Comparison of ENCODE assay signal across 2 cellular contexts in genomic region chr2:216905649-216906048, GRCh38.
TF ChIP-seq lines count a peak whose summit lies in the region.

No MANE protein-coding gene starts in this region.

TF ChIP-seq in HepG2, 621 proteins besides CTCF, POLR2A, EP300 and RAD21:
- TF ChIP-seq CEBPG (CRISPR knock-in tag; IDR thresholded peaks at IDR 0.05) (0 out of 2 replicates have a peak, but pooled peaks have one; percentile 8), ZNF614 (CRISPR knock-in tag; IDR thresholded peaks at IDR 0.05; ENCODE audit: borderline replicate concordance) (no peak), CEBPB (IDR thresholded peaks at IDR 0.05; ENCODE audit: borderline replicate concordance, low read depth, low read length) (0 out of 2 replicates have a peak, but pooled peaks have one; percentile 27), ZNF136 (CRISPR knock-in tag; IDR thresholded peaks at IDR 0.05; ENCODE audit: low read depth) (no peak), ZNF552 (CRISPR knock-in tag; IDR thresholded peaks at IDR 0.05; ENCODE audit: borderline replicate concordance) (0 out of 2 replicates have a peak, but pooled peaks have one; percentile 30), ZNF3 (CRISPR knock-in tag; IDR thresholded peaks at IDR 0.05) (no peak)
TF ChIP-seq in HepG2: peak in this region for 3.

TF ChIP-seq in WTC11, 78 proteins besides CTCF, POLR2A, EP300 and RAD21:
- TF ChIP-seq USF1 (CRISPR knock-in tag; IDR thresholded peaks at IDR 0.05) (no peak), CDX4 (CRISPR knock-in tag; IDR thresholded peaks at IDR 0.05; ENCODE audit: borderline replicate concordance) (no peak), ZNF512 (CRISPR knock-in tag; IDR thresholded peaks at IDR 0.05; ENCODE audit: borderline replicate concordance) (no peak), IRF2 (CRISPR knock-in tag; IDR thresholded peaks at IDR 0.05; ENCODE audit: borderline replicate concordance, low read depth) (no peak), SOX15 (CRISPR knock-in tag; IDR thresholded peaks at IDR 0.05) (no peak), TEAD1 (CRISPR knock-in tag; IDR thresholded peaks at IDR 0.05) (no peak), E2F1 (CRISPR knock-in tag; IDR thresholded peaks at IDR 0.05) (no peak), NR3C1 (CRISPR knock-in tag; conservative IDR thresholded peaks at IDR 0.05; ENCODE audit: low read depth) (no peak), NFE2L1 (CRISPR knock-in tag; IDR thresholded peaks at IDR 0.05) (no peak), MLX (CRISPR knock-in tag; IDR thresholded peaks at IDR 0.05) (no peak), TEAD4 (CRISPR knock-in tag; IDR thresholded peaks at IDR 0.05) (no peak), SMAD4 (CRISPR knock-in tag; IDR thresholded peaks at IDR 0.05) (no peak), ZNF281 (CRISPR knock-in tag; IDR thresholded peaks at IDR 0.05) (no peak), MXD4 (CRISPR knock-in tag; IDR thresholded peaks at IDR 0.05; ENCODE audit: borderline replicate concordance) (no peak), NR1H2 (CRISPR knock-in tag; IDR thresholded peaks at IDR 0.05) (no peak), AFF4 (CRISPR knock-in tag; IDR thresholded peaks at IDR 0.05; ENCODE audit: borderline replicate concordance) (no peak), OVOL2 (CRISPR knock-in tag; IDR thresholded peaks at IDR 0.05; ENCODE audit: borderline replicate concordance) (no peak), PRRX2 (CRISPR knock-in tag; IDR thresholded peaks at IDR 0.05) (no peak), NR2C2 (CRISPR knock-in tag; IDR thresholded peaks at IDR 0.05) (no peak)
